27 cellular contexts compared by ENCODE assay signal in the genomic region with DNA sequence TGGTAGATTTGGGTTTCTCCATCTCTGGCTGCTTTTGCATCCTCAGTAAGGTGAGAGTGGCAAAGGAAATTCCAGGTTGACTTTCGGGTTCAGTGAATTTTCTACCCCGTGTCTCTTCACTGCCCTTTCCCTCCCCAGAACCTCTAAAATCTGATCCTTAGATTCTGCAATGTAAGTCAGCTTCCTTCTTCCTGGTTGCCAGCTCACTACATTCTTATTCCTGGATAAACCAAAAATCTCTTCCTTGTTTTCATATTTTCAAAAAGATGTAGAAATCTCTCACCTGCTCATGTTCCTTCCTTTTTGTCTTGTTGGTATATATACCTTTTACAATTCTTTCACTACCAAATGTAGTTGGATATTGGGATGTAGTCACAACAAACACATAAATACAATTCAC.
"Had no signal": no experiment of that assay in that cellular context is flagged by ENCODE, and none has a peak within 500 bp of the region (broad histone marks: within the 10 kb centered on the region; RNA-seq: fewer than 3 reads in every experiment).

No MANE protein-coding gene starts in this region.

- H3K27ac Mint-ChIP-seq: effector memory CD8-positive, alpha-beta T cell; mesothelial cell of epicardium; naive B cell; natural killer cell treated with Interleukin-12 subunit alpha and Interleukin-12 subunit beta and Interleukin-15 and Interleukin-18, amount 100 ng/mL, for 72 hours; stimulated activated naive CD8-positive, alpha-beta T cell treated with anti-CD3 and anti-CD28 coated beads, Interleukin-15, amount 100 ng/mL, for 72 hours had no signal

- H3K9me3 Mint-ChIP-seq: effector memory CD8-positive, alpha-beta T cell; natural killer cell treated with Interleukin-12 subunit alpha and Interleukin-12 subunit beta and Interleukin-15 and Interleukin-18, amount 100 ng/mL, for 72 hours; stimulated activated naive CD8-positive, alpha-beta T cell treated with anti-CD3 and anti-CD28 coated beads, Interleukin-15, amount 100 ng/mL, for 72 hours had no signal

- H3K4me3 Mint-ChIP-seq: effector memory CD8-positive, alpha-beta T cell; mesothelial cell of epicardium; naive B cell; natural killer cell treated with Interleukin-12 subunit alpha and Interleukin-12 subunit beta and Interleukin-15 and Interleukin-18, amount 100 ng/mL, for 72 hours; neural crest cell; stimulated activated naive CD8-positive, alpha-beta T cell treated with anti-CD3 and anti-CD28 coated beads, Interleukin-15, amount 100 ng/mL, for 72 hours had no signal

- ATAC-seq: effector memory CD8-positive, alpha-beta T cell; esophagus mucosa; gastrocnemius medialis; left cardiac atrium; left lung; mucosa of descending colon; natural killer cell treated with Interleukin-12 subunit alpha and Interleukin-12 subunit beta and Interleukin-15 and Interleukin-18, amount 100 ng/mL, for 72 hours; pancreas; right lobe of liver; stimulated activated naive CD8-positive, alpha-beta T cell treated with anti-CD3 and anti-CD28 coated beads, Interleukin-15, amount 100 ng/mL, for 72 hours; upper lobe of right lung had no signal

- H3K4me1 Mint-ChIP-seq: mesothelial cell of epicardium; naive B cell; stimulated activated naive CD8-positive, alpha-beta T cell treated with anti-CD3 and anti-CD28 coated beads, Interleukin-15, amount 100 ng/mL, for 72 hours had no signal

- H3K9me3 ChIP-seq: gastrocnemius medialis, left lung, mucosa of descending colon, neutrophil, pancreas, right lobe of liver, suprapubic skin, transverse colon, upper lobe of right lung, vagina had no signal

- H3K4me3 ChIP-seq: gastrocnemius medialis, left lung, mucosa of descending colon, pancreas, right lobe of liver, suprapubic skin, transverse colon, upper lobe of right lung, vagina had no signal

- H3K36me3 ChIP-seq: gastrocnemius medialis, left lung, neutrophil, pancreas, right lobe of liver, suprapubic skin, transverse colon, upper lobe of right lung, vagina had no signal

- DNase-seq: cortex of kidney; effector memory CD8-positive, alpha-beta T cell; foreskin fibroblast; gastrocnemius medialis; head of caudate nucleus; kidney; left cardiac atrium; left lung; mesenchymal stem cell; mucosa of descending colon; naive B cell; pancreas; right lobe of liver; small intestine; stimulated activated CD4-positive, alpha-beta T cell treated with anti-CD3 and anti-CD28 coated beads, Interleukin-15, amount 100 ng/mL, for 24 hours; stimulated activated CD4-positive, alpha-beta T cell treated with anti-CD3 and anti-CD28 coated beads, Interleukin-2, amount 100 ng/mL, for 48 hours; stimulated activated naive CD4-positive, alpha-beta T cell; stimulated activated naive CD8-positive, alpha-beta T cell treated with anti-CD3 and anti-CD28 coated beads, Interleukin-15, amount 100 ng/mL, for 72 hours; transverse colon; upper lobe of right lung had no signal

- H3K36me3 Mint-ChIP-seq: mesothelial cell of epicardium; naive B cell; natural killer cell treated with Interleukin-12 subunit alpha and Interleukin-12 subunit beta and Interleukin-15 and Interleukin-18, amount 100 ng/mL, for 72 hours had no signal

- H3K4me1 ChIP-seq: gastrocnemius medialis, left lung, pancreas, right lobe of liver, suprapubic skin, transverse colon, upper lobe of right lung, vagina had no signal

- H3K27ac ChIP-seq: gastrocnemius medialis, left lung, neutrophil, pancreas, right lobe of liver, suprapubic skin, transverse colon, upper lobe of right lung, vagina had no signal

- H3K27me3 ChIP-seq: gastrocnemius medialis, left lung, neutrophil, pancreas, right lobe of liver, suprapubic skin, transverse colon, upper lobe of right lung, vagina had no signal
